Comparison of ENCODE assay signal across 12 cellular contexts in genomic region chr15:60901647-60902046, GRCh38.
DNase-seq lines count a peak whose midpoint lies in the region; ATAC-seq and TF ChIP-seq lines count a peak whose summit lies in the region.
"Had no signal": no experiment of that assay in that cellular context is flagged by ENCODE, and none has a peak within 500 bp of the region (broad histone marks: within the 10 kb centered on the region; RNA-seq: fewer than 3 reads in every experiment).

No MANE protein-coding gene starts in this region.

- no peak overlapping the region for H3K9ac ChIP-seq in smooth muscle cell (ENCODE audit: low read depth)

- H3K36me3 ChIP-seq in smooth muscle cell (ENCODE audit: low read depth): no peaks in the 10 kb centered on the region

- H3K4me1 Mint-ChIP-seq in mesothelial cell of epicardium: peaks cover 5% of the 10 kb centered on the region
- H3K4me1 Mint-ChIP-seq in progenitor cell of endocrine pancreas (ENCODE audit: low read depth): peaks cover 48% of the 10 kb centered on the region

- H3K4me1 ChIP-seq in smooth muscle cell (ENCODE audit: low read depth): no peaks in the 10 kb centered on the region

- H3K27me3 Mint-ChIP-seq in mesothelial cell of epicardium (ENCODE audit: low read depth) (peaks cover 10% of the 10 kb centered on the region), progenitor cell of endocrine pancreas (peaks cover 34% of the 10 kb centered on the region)

- DNase-seq in GM12864 (ENCODE audit: low read depth) (peak; percentile 79), mesothelial cell of epicardium (ENCODE audit: low spot score in 2 of 2, unreplicated experiment in 2 of 2) (no peak), progenitor cell of endocrine pancreas (ENCODE audit: low spot score, unreplicated experiment) (no peak), smooth muscle cell (lab: John Stamatoyannopoulos, UW; ENCODE audit: unreplicated experiment) (no peak), kidney tubule cell (ENCODE audit: low spot score) (no peak)
- DNase-seq: activated gamma-delta T cell treated with Interleukin-2 at 50 U/mL for 16 hours; Caco-2; effector CD4-positive, alpha-beta T cell; NCI-H526 had no signal

- no peak overlapping the region for H3K4me3 Mint-ChIP-seq in mesothelial cell of epicardium
- H3K4me3 Mint-ChIP-seq in progenitor cell of endocrine pancreas (ENCODE audit: low read depth): no peak overlapping the region

- WGBS in smooth muscle cell (ENCODE audit: low lambda C conversion rate): 93% methylated on average over 4 of the region's 4 CpGs

- peak; percentile 77 for ATAC-seq in GM18907 (IDR thresholded peaks at IDR 0.05; ENCODE audit: unreplicated experiment)
- peak; percentile 78 for ATAC-seq in GM21825 (IDR thresholded peaks at IDR 0.05; ENCODE audit: unreplicated experiment)
- ATAC-seq in HG03432 (IDR thresholded peaks at IDR 0.05; ENCODE audit: unreplicated experiment): peak; percentile 83

- H3K27ac Mint-ChIP-seq in mesothelial cell of epicardium (no peak overlapping the region), progenitor cell of endocrine pancreas (no peak overlapping the region)

- H3K4me3 ChIP-seq in GM12864 (ENCODE audit: low read depth, low read length) (no peak overlapping the region), smooth muscle cell (no peak overlapping the region)

- H3K9me3 ChIP-seq in smooth muscle cell (replicated peaks; ENCODE audit: low read depth): no peaks in the 10 kb centered on the region
- H3K9me3 ChIP-seq: Caco-2 had no signal

- H2AFZ ChIP-seq in smooth muscle cell (ENCODE audit: low read depth): no peak overlapping the region

- TF ChIP-seq CTCF in GM12864 (IDR thresholded peaks at IDR 0.05; ENCODE audit: low read depth, low read length, missing control alignments) (no peak), mesothelial cell of epicardium (IDR thresholded peaks at IDR 0.05; ENCODE audit: unreplicated experiment) (no peak), progenitor cell of endocrine pancreas (IDR thresholded peaks at IDR 0.05; ENCODE audit: unreplicated experiment) (no peak), smooth muscle cell (IDR thresholded peaks at IDR 0.05; ENCODE audit: borderline replicate concordance, insufficient read depth, poor library complexity, severe bottlenecking) (no peak)

- no peak overlapping the region for H3K27ac ChIP-seq in smooth muscle cell (ENCODE audit: low read depth)

- no peak overlapping the region for H3K4me2 ChIP-seq in smooth muscle cell

- H3F3A ChIP-seq in smooth muscle cell (ENCODE audit: low read depth): no peaks in the 10 kb centered on the region

- H3K79me2 ChIP-seq in smooth muscle cell (ENCODE audit: low read depth): no peaks in the 10 kb centered on the region

- H3K27me3 ChIP-seq in smooth muscle cell (ENCODE audit: low read depth): no peaks in the 10 kb centered on the region

- peaks cover 97% of the 10 kb centered on the region for H4K20me1 ChIP-seq in smooth muscle cell (ENCODE audit: low read depth)

- no peaks in the 10 kb centered on the region for H3K36me3 Mint-ChIP-seq in mesothelial cell of epicardium
- no peaks in the 10 kb centered on the region for H3K36me3 Mint-ChIP-seq in progenitor cell of endocrine pancreas (ENCODE audit: insufficient read depth)

- H3K9me3 Mint-ChIP-seq in mesothelial cell of epicardium: no peaks in the 10 kb centered on the region
- no peaks in the 10 kb centered on the region for H3K9me3 Mint-ChIP-seq in progenitor cell of endocrine pancreas (ENCODE audit: low read depth)
